8 cellular contexts compared by ENCODE assay signal in the genomic region with DNA sequence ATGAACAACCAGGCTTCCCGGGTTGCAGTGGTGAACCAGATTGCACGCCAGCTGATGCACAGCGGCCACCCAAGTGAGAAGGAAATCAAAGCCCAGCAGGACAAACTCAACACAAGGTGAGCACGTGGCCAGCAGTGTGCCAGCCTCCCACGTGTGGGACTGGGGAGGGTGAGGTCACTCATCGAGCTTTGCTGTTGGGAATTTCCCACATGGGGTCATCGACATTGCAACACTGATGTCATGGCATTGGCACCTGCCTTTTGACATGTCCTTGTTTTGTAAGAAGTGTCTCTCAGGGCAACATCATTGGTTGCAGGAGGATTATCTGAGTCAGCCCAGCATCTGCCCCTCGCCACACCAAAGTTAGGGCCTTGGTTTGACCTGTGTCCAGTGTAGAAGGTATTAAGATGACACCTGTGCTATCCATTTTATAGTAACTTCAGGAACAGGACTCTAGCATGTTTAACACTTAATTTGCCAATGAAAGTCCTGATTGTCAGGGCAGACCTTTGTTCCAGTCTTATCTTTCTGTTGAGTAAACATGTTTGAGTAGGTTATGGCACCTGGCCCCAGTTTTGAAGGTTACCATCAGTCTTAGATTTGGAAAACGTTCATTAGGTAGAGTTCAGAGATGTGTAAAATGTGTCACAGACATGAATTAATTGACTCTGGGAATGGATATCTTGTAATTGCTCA.
DNase-seq lines count a peak whose midpoint lies in the region; ATAC-seq and TF ChIP-seq lines count a peak whose summit lies in the region.

No MANE protein-coding gene starts in this region.

- ATAC-seq in HG03460 (IDR thresholded peaks at IDR 0.05; ENCODE audit: unreplicated experiment), result no peak

- no peak overlapping the region for H3K4me3 Mint-ChIP-seq in chondrocyte (ENCODE audit: unreplicated experiment)

- H3K4me1 Mint-ChIP-seq in chondrocyte (ENCODE audit: low read depth), result peaks cover 28% of the 10 kb centered on the region

- peak; percentile 66 for DNase-seq in AG10803 (ENCODE audit: low read depth)
- DNase-seq in HT1080 (ENCODE audit: low read depth), result peak; percentile 37
- DNase-seq in chondrocyte (ENCODE audit: low spot score), result no peak
- DNase-seq in lung microvascular endothelial cell (ENCODE audit: low read depth in 2 of 2), result peak; percentile 77 to 90
- no peak for DNase-seq in midbrain (lab: John Stamatoyannopoulos, UW)
- no peak for DNase-seq in hypothalamus (lab: John Stamatoyannopoulos, UW)
- DNase-seq in HEK293T (ENCODE audit: extremely low spot score), result no peak

- peak overlapping the region; percentile 51 for H3K27ac Mint-ChIP-seq in chondrocyte (ENCODE audit: unreplicated experiment)

- CTCF ChIA-PET in HEK293T (lab: Yijun Ruan, JAX), result no interaction called here

- H3K36me3 Mint-ChIP-seq in chondrocyte (ENCODE audit: low read depth), result peaks cover 61% of the 10 kb centered on the region

- TF ChIP-seq CTCF in AG10803 (conservative IDR thresholded peaks at IDR 0.05; ENCODE audit: low read length), result no peak
- no peak for TF ChIP-seq CTCF in chondrocyte (IDR thresholded peaks at IDR 0.05)

- H3K9me3 Mint-ChIP-seq in chondrocyte (ENCODE audit: low read depth), result no peaks in the 10 kb centered on the region

- H3K27me3 Mint-ChIP-seq in chondrocyte (ENCODE audit: low read depth), result no peaks in the 10 kb centered on the region

- H3K4me3 ChIP-seq in AG10803 (ENCODE audit: low read length), result no peak overlapping the region

- POLR2A ChIA-PET in HEK293T (lab: Yijun Ruan, JAX), result no interaction called here

TF ChIP-seq in HEK293T, 16 proteins besides CTCF, POLR2A, EP300 and RAD21:
- no peak for TF ChIP-seq CTBP1 (IDR thresholded peaks at IDR 0.05; ENCODE audit: borderline replicate concordance)
- TF ChIP-seq NFRKB (IDR thresholded peaks at IDR 0.05), result no peak
- TF ChIP-seq TARDBP (IDR thresholded peaks at IDR 0.05), result no peak
- TF ChIP-seq LEF1 (IDR thresholded peaks at IDR 0.05; ENCODE audit: borderline replicate concordance), result no peak
- TF ChIP-seq ARNT (IDR thresholded peaks at IDR 0.05), result no peak
- no peak for TF ChIP-seq SP1 (IDR thresholded peaks at IDR 0.05)
- no peak for TF ChIP-seq ZNF384 (IDR thresholded peaks at IDR 0.05)
- TF ChIP-seq SUZ12 (IDR thresholded peaks at IDR 0.05), result no peak
- no peak for TF ChIP-seq ELF4 (IDR thresholded peaks at IDR 0.05)
- no peak for TF ChIP-seq HDGF (IDR thresholded peaks at IDR 0.05; ENCODE audit: borderline replicate concordance)
- TF ChIP-seq L3MBTL2 (conservative IDR thresholded peaks at IDR 0.05), result no peak
- no peak for TF ChIP-seq FOXM1 (IDR thresholded peaks at IDR 0.05; ENCODE audit: borderline replicate concordance)
- TF ChIP-seq PKNOX1 (IDR thresholded peaks at IDR 0.05), result no peak
- no peak for TF ChIP-seq FOXK2 (IDR thresholded peaks at IDR 0.05)
- no peak for TF ChIP-seq FOXA1 (IDR thresholded peaks at IDR 0.05)

Comparison
In these comparisons a context has a peak if more than half of its experiments do, and no peak if none do; other contexts are left out.
1. DNase-seq: peak in AG10803 (single experiment), HT1080 (single experiment) and lung microvascular endothelial cell (2 of 2); none in chondrocyte (single experiment), midbrain (single experiment), hypothalamus (0 of 51) and HEK293T (single experiment).